ENCODE assay signal across 8 cellular contexts in the genomic region with DNA sequence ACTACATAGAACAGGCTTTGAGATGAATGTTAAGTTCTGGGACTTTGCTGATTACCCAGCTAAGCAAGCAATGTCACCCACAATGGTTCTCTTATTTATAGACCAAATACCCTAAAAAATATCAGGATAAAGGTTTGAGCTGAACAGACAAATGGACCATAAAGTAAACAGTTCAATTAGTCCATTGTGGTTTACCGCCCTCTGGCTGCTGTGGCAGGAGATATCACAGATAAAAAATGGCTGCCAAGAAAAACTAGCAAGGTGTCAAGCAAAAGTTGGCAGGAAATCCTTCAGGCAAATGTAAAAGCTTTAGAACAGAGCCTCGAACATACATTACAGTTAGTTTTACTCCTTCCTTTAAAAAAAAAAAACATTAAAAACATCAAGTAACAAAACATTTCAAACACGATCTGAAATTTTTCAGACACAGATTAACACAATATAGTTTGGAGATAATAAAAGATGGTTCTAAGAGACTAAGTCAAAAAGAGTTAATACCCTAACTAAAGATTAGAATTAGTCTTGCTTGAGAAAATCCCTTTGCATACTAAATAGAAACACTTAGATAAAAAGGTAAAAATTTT. TPM values are rescaled to one million over a fixed set of nuclear protein-coding genes. Genes with fewer than 3 reads are reported as not detected.
DNase-seq lines count a peak whose midpoint lies in the region; ATAC-seq and TF ChIP-seq lines count a peak whose summit lies in the region.

No MANE protein-coding gene starts in this region.

- CTCF ChIA-PET in Calu3 (lab: Charles Lee): interaction anchor here (0.6 to 1.9 kb wide), 8 partner anchors 11 to 440 kb away, joined by 3 to 6 read pairs (median 4); no protein-coding TSS in a partner anchor

- WGBS in gastroesophageal sphincter (ENCODE audit: low coverage in 1 of 2), 2 donors: 2 to 6% methylated on average over 3 of the region's 3 CpGs
- 8 to 16% (median 11%) methylated on average over 3 of the region's 3 CpGs for WGBS in psoas muscle, 3 donors

- peak overlapping the region; percentile 26 for H3K4me3 ChIP-seq in OCI-LY3 (ENCODE audit: low read length)
- H3K4me3 ChIP-seq in gastroesophageal sphincter: no peak overlapping the region
- no peak overlapping the region for H3K4me3 ChIP-seq in psoas muscle

- no peak overlapping the region for H3K27ac Mint-ChIP-seq in Calu3 (ENCODE audit: unreplicated experiment)
- H3K27ac Mint-ChIP-seq in activated T-helper 1 cell treated with anti-CD3 and anti-CD28 coated beads, Interleukin-12 subunit alpha, Interleukin-12 subunit beta, Interleukin-2, Interleukin-4 antibody, amounts not matched to agents 30 ng/mL and 10 ng/mL and 1 ng/mL, durations not matched to agents 14 hours and 24 hours and 36 hours: peak overlapping the region; percentile 2

- peaks cover 9% of the 10 kb centered on the region for H3K36me3 Mint-ChIP-seq in Calu3 (ENCODE audit: insufficient read depth, unreplicated experiment)
- peaks cover 4% of the 10 kb centered on the region for H3K36me3 Mint-ChIP-seq in activated T-helper 1 cell treated with anti-CD3 and anti-CD28 coated beads, Interleukin-12 subunit alpha, Interleukin-12 subunit beta, Interleukin-2, Interleukin-4 antibody, amounts not matched to agents 30 ng/mL and 10 ng/mL and 1 ng/mL, durations not matched to agents 14 hours and 24 hours and 36 hours (ENCODE audit: low read depth)

- no TSS peak for BruUV-seq in Calu3 (replicated peaks; lab: Mats Ljungman, UMichigan)

- TF ChIP-seq EP300 in gastroesophageal sphincter (IDR thresholded peaks at IDR 0.05): no peak

- no peak overlapping the region for H2AFZ ChIP-seq in OCI-LY3 (ENCODE audit: low read depth, low read length)

- ATAC-seq in HG03432 (IDR thresholded peaks at IDR 0.05; ENCODE audit: unreplicated experiment) (peak; percentile 57), gastroesophageal sphincter (no peak), psoas muscle (peak in 3 of 4 donors; percentile 57 to 79 (median 76)), GM19023 (IDR thresholded peaks at IDR 0.05; ENCODE audit: unreplicated experiment) (no peak), HG02763 (IDR thresholded peaks at IDR 0.05; ENCODE audit: unreplicated experiment) (no peak)

- no peaks in the 10 kb centered on the region for H3K27me3 ChIP-seq in OCI-LY3 (ENCODE audit: low read depth, low read length)
- H3K27me3 ChIP-seq in gastroesophageal sphincter: no peaks in the 10 kb centered on the region
- no peaks in the 10 kb centered on the region for H3K27me3 ChIP-seq in psoas muscle (ENCODE audit: insufficient read depth in 3 of 3, low read length in 2 of 3)

- DNase-seq in Calu3 (peak; percentile 42), psoas muscle (peak in 1 of 2 donors; percentile 57)
- peak; percentile 33 for DNase-seq in activated T-helper 1 cell treated with anti-CD3 and anti-CD28 coated beads, Interleukin-12 subunit alpha, Interleukin-12 subunit beta, Interleukin-2, Interleukin-4 antibody, amounts not matched to agents 30 ng/mL and 10 ng/mL and 1 ng/mL, durations not matched to agents 14 hours and 24 hours and 36 hours (ENCODE audit: low spot score)

- intact Hi-C loops in Calu3 (cut with micrococcal nuclease; ENCODE audit: unreplicated experiment): loop anchor here (1.0 to 5.0 kb wide), 3 partner anchors 95 to 239 kb away; no protein-coding TSS in a partner anchor
- intact Hi-C loops in activated T-helper 1 cell treated with anti-CD3 and anti-CD28 coated beads, Interleukin-12 subunit alpha, Interleukin-12 subunit beta, Interleukin-2, Interleukin-4 antibody, amounts not matched to agents 30 ng/mL and 10 ng/mL and 1 ng/mL, durations not matched to agents 14 hours and 24 hours and 36 hours (cut with micrococcal nuclease): loop anchor here (1.0 to 5.0 kb wide), 6 partner anchors 34 to 237 kb away; partner anchors contain the start of gene MED13L
- intact Hi-C loops in psoas muscle (cut with DNase I): loop anchor here (5.0 kb wide), 3 partner anchors 94 to 239 kb away; no protein-coding TSS in a partner anchor

- H3K4me2 ChIP-seq in OCI-LY3 (ENCODE audit: low read length): peak overlapping the region; percentile 51

- H3K9me3 Mint-ChIP-seq in Calu3 (ENCODE audit: low read depth, unreplicated experiment): no peaks in the 10 kb centered on the region
- H3K9me3 Mint-ChIP-seq in activated T-helper 1 cell treated with anti-CD3 and anti-CD28 coated beads, Interleukin-12 subunit alpha, Interleukin-12 subunit beta, Interleukin-2, Interleukin-4 antibody, amounts not matched to agents 30 ng/mL and 10 ng/mL and 1 ng/mL, durations not matched to agents 14 hours and 24 hours and 36 hours: no peaks in the 10 kb centered on the region

- TF ChIP-seq POLR2A in gastroesophageal sphincter (IDR thresholded peaks at IDR 0.05): no peak

- H3K36me3 ChIP-seq in OCI-LY3 (replicated peaks; ENCODE audit: low read depth, low read length) (no peaks in the 10 kb centered on the region), gastroesophageal sphincter (no peaks in the 10 kb centered on the region), psoas muscle (ENCODE audit: insufficient read depth in 1 of 2, low read depth in 1 of 2) (no peaks in the 10 kb centered on the region)

- no peaks in the 10 kb centered on the region for H3K4me1 Mint-ChIP-seq in Calu3 (ENCODE audit: low read depth, unreplicated experiment)
- H3K4me1 Mint-ChIP-seq in activated T-helper 1 cell treated with anti-CD3 and anti-CD28 coated beads, Interleukin-12 subunit alpha, Interleukin-12 subunit beta, Interleukin-2, Interleukin-4 antibody, amounts not matched to agents 30 ng/mL and 10 ng/mL and 1 ng/mL, durations not matched to agents 14 hours and 24 hours and 36 hours (ENCODE audit: low read depth): peaks cover 21% of the 10 kb centered on the region

- H3K27me3 Mint-ChIP-seq in Calu3 (ENCODE audit: unreplicated experiment): no peaks in the 10 kb centered on the region
- no peaks in the 10 kb centered on the region for H3K27me3 Mint-ChIP-seq in activated T-helper 1 cell treated with anti-CD3 and anti-CD28 coated beads, Interleukin-12 subunit alpha, Interleukin-12 subunit beta, Interleukin-2, Interleukin-4 antibody, amounts not matched to agents 30 ng/mL and 10 ng/mL and 1 ng/mL, durations not matched to agents 14 hours and 24 hours and 36 hours (ENCODE audit: insufficient read depth)

- H3K9me3 ChIP-seq in OCI-LY3 (ENCODE audit: insufficient read depth, low read length): no peaks in the 10 kb centered on the region
- no peaks in the 10 kb centered on the region for H3K9me3 ChIP-seq in gastroesophageal sphincter
- no peaks in the 10 kb centered on the region for H3K9me3 ChIP-seq in psoas muscle

- peaks cover 22% of the 10 kb centered on the region for H3K4me1 ChIP-seq in OCI-LY3 (ENCODE audit: low read length)
- peaks cover 7 to 86% (median 16%) of the 10 kb centered on the region in 3 donors for H3K4me1 ChIP-seq in gastroesophageal sphincter
- H3K4me1 ChIP-seq in psoas muscle: peaks cover 53% of the 10 kb centered on the region

- no peak overlapping the region for H3K4me3 Mint-ChIP-seq in Calu3 (ENCODE audit: low read depth, unreplicated experiment)
- H3K4me3 Mint-ChIP-seq in activated T-helper 1 cell treated with anti-CD3 and anti-CD28 coated beads, Interleukin-12 subunit alpha, Interleukin-12 subunit beta, Interleukin-2, Interleukin-4 antibody, amounts not matched to agents 30 ng/mL and 10 ng/mL and 1 ng/mL, durations not matched to agents 14 hours and 24 hours and 36 hours: no peak overlapping the region

- no peaks in the 10 kb centered on the region for H4K20me1 ChIP-seq in OCI-LY3 (ENCODE audit: insufficient read depth, low read length)

- H3K27ac ChIP-seq in OCI-LY3 (ENCODE audit: low read length) (no peak overlapping the region), gastroesophageal sphincter (peak overlapping the region in 1 of 4 donors; percentile 35), psoas muscle (no peak overlapping the region)

- 0 out of 2 replicates have a peak overlapping the region, but pooled peaks have one; percentile 10 for H3K9ac ChIP-seq in OCI-LY3 (ENCODE audit: low read length)

- TF ChIP-seq CTCF in Calu3 (IDR thresholded peaks at IDR 0.05; ENCODE audit: unreplicated experiment) (peak; percentile 56), OCI-LY3 (IDR thresholded peaks at IDR 0.05; ENCODE audit: low read depth, low read length) (peak; percentile 94), gastroesophageal sphincter (IDR thresholded peaks at IDR 0.05) (peak; percentile 59 to 83 (median 80)), psoas muscle (IDR thresholded peaks at IDR 0.05) (peak; percentile 67)

- H3K79me2 ChIP-seq in OCI-LY3 (ENCODE audit: low read length): peaks cover 80% of the 10 kb centered on the region

RNA-seq across cellular contexts. Expression of gene MED13L, which starts 41.3 kb away (rescaled TPM):
- 89.0 and 89.6 TPM in 2 replicates for total RNA-seq in Calu3 (2022)
- total RNA-seq in activated T-helper 1 cell treated with anti-CD3 and anti-CD28 coated beads, Interleukin-12 subunit alpha, Interleukin-12 subunit beta, Interleukin-2, Interleukin-4 antibody, amounts not matched to agents 30 ng/mL and 10 ng/mL and 1 ng/mL, durations not matched to agents 14 hours and 24 hours and 36 hours: 65.5 and 66.1 TPM in 2 replicates
- 100 to 1,000 TPM; 173 to 222 (median 192) TPM for total RNA-seq in gastroesophageal sphincter
- total RNA-seq in psoas muscle: 10 to 100 TPM; 72.5 to 90.5 (median 75.2) TPM
- 10 to 100 TPM in 2 of 3 donors, 1 to 10 TPM in 1; 8.9 to 34.3 (median 15.3) TPM for polyA plus RNA-seq in psoas muscle

Comparison
In these comparisons a context has a peak if more than half of its experiments do, and no peak if none do; other contexts are left out.
1. ATAC-seq: peak in HG03432 (single experiment) and psoas muscle (3 of 4); none in gastroesophageal sphincter (single experiment), GM19023 (single experiment) and HG02763 (single experiment).
2. Peak in every context shown above with its lines, with median percentiles within 50 percentile points of each other: CTCF ChIP-seq.